ENCODE assay signal across 16 cellular contexts in the genomic region with DNA sequence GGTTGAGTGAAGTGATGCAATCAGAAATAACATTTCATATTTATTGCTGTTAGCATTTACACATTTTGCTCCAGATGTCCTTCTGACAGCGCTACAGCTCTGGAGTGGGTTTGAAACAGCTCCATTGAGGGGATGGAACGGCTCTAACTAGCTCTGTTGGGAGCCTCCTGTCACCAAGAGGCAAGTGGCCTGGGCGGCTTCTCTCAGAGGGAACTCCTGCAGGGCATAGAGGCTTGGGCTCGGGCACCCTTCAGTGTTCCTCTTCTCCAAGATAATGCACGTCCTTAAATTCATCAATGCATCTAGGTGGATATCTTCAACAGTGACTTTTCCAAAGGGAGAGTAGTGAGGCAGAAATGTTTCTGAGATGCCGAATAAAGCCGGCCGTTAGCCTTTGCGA.
DNase-seq lines count a peak whose midpoint lies in the region; ATAC-seq and TF ChIP-seq lines count a peak whose summit lies in the region.
"Had no signal": no experiment of that assay in that cellular context is flagged by ENCODE, and none has a peak within 500 bp of the region (broad histone marks: within the 10 kb centered on the region; RNA-seq: fewer than 3 reads in every experiment).

No MANE protein-coding gene starts in this region.

- BruUV-seq in PC-3 (replicated peaks; lab: Mats Ljungman, UMichigan): no TSS peak

- peaks cover 2% of the 10 kb centered on the region for H3K27me3 Mint-ChIP-seq in GM23338 (ENCODE audit: insufficient read depth, low read depth, poor library complexity)
- H3K27me3 Mint-ChIP-seq: CD4-positive, alpha-beta memory T cell had no signal

- intact Hi-C loops in PC-3 (cut with micrococcal nuclease): no loop called here

- TF ChIP-seq CTCF in GM23338 (conservative IDR thresholded peaks at IDR 0.05; ENCODE audit: low read depth in 2 of 2): no peak
- TF ChIP-seq CTCF in PC-3 (conservative IDR thresholded peaks at IDR 0.05; ENCODE audit: low read depth, low read length): no peak

- H3K27me3 ChIP-seq in GM23338 (ENCODE audit: insufficient read depth) (no peaks in the 10 kb centered on the region), H7 (ENCODE audit: control insufficient read depth, insufficient read depth, low read length) (no peaks in the 10 kb centered on the region), PC-3 (ENCODE audit: low read length) (no peaks in the 10 kb centered on the region; the same call in 1 of the 2 replicates)
- H3K27me3 ChIP-seq: BE2C had no signal

- no peaks in the 10 kb centered on the region for H3K9me3 ChIP-seq in PC-3 (ENCODE audit: low read length)
- H3K9me3 ChIP-seq: A549, BE2C, HAP-1 had no signal

- H3K4me1 Mint-ChIP-seq in GM23338: no peaks in the 10 kb centered on the region
- H3K4me1 Mint-ChIP-seq: CD4-positive, alpha-beta memory T cell had no signal

- no peaks in the 10 kb centered on the region for H3F3A ChIP-seq in GM23338 (replicated peaks; ENCODE audit: low read depth)
- no peaks in the 10 kb centered on the region for H3F3A ChIP-seq in PC-3 (ENCODE audit: low read length, unreplicated experiment)

- H2AFZ ChIP-seq in GM23338: no peak overlapping the region
- no peak overlapping the region for H2AFZ ChIP-seq in PC-3 (ENCODE audit: low read length)

- POLR2A ChIA-PET in PC-3 (lab: Charles Lee; ENCODE audit: unreplicated experiment): no interaction called here

- H3K36me3 Mint-ChIP-seq in GM23338 (ENCODE audit: low read depth): no peaks in the 10 kb centered on the region
- H3K36me3 Mint-ChIP-seq: CD4-positive, alpha-beta memory T cell had no signal

- H3K4me3 Mint-ChIP-seq in GM23338: no peak overlapping the region
- H3K4me3 Mint-ChIP-seq: CD4-positive, alpha-beta memory T cell had no signal

- no peak overlapping the region for H3K9ac ChIP-seq in PC-3 (ENCODE audit: low read length)

- H3K27ac ChIP-seq in GM23338 (ENCODE audit: low read depth) (no peak overlapping the region), PC-3 (ENCODE audit: low read length) (no peak overlapping the region)
- H3K27ac ChIP-seq: A549, C4-2B had no signal

- H3K4me2 ChIP-seq in GM23338 (no peak overlapping the region), PC-3 (ENCODE audit: low read length) (no peak overlapping the region)
- H3K4me2 ChIP-seq: A549 had no signal

- no peaks in the 10 kb centered on the region for H3K4me1 ChIP-seq in GM23338 (ENCODE audit: insufficient read depth)
- no peaks in the 10 kb centered on the region for H3K4me1 ChIP-seq in PC-3 (ENCODE audit: insufficient read depth, low read length)
- H3K4me1 ChIP-seq: A549, BE2C, HAP-1 had no signal

- ATAC-seq in GM23338 (peak; percentile 47; the same call in 2 of the 3 replicates), PC-3 (no peak)
- ATAC-seq: A549, K562 had no signal

- DNase-seq in GM23338 (ENCODE audit: low spot score) (no peak), H7 (peak; percentile 13), OCI-M1 (lab: John Stamatoyannopoulos, UW) (peak; percentile 9), iPS-NIHi7 (ENCODE audit: extremely low spot score) (peak; percentile 18), iPS-NIHi11 (ENCODE audit: low spot score) (no peak), DMS 273 (lab: John Stamatoyannopoulos, UW; ENCODE audit: unreplicated experiment) (no peak), PC-3 (no peak)
- DNase-seq: BE2C; CD4-positive, alpha-beta memory T cell; DMS153; GF-D8; GOT3 had no signal

- H3K79me2 ChIP-seq in GM23338 (replicated peaks; ENCODE audit: insufficient read depth) (no peaks in the 10 kb centered on the region), PC-3 (ENCODE audit: low read length) (no peaks in the 10 kb centered on the region)

- H3K9me2 ChIP-seq in GM23338 (ENCODE audit: insufficient read depth): no peaks in the 10 kb centered on the region
- no peaks in the 10 kb centered on the region for H3K9me2 ChIP-seq in PC-3 (replicated peaks; ENCODE audit: low read length)

- no peaks in the 10 kb centered on the region for H3K36me3 ChIP-seq in GM23338 (ENCODE audit: insufficient read depth)
- no peaks in the 10 kb centered on the region for H3K36me3 ChIP-seq in H7 (replicated peaks; ENCODE audit: control insufficient read depth, insufficient read depth, low read length)
- H3K36me3 ChIP-seq in PC-3 (ENCODE audit: low read depth, low read length): no peaks in the 10 kb centered on the region
- H3K36me3 ChIP-seq: BE2C, HAP-1 had no signal

- H3K9me3 Mint-ChIP-seq in GM23338: peaks cover 3% of the 10 kb centered on the region; the same call in 1 of the 3 replicates

- H3K4me3 ChIP-seq in GM23338 (no peak overlapping the region), H7 (ENCODE audit: insufficient read depth, low read depth, low read length) (no peak overlapping the region), PC-3 (ENCODE audit: low read length) (no peak overlapping the region)
- H3K4me3 ChIP-seq: A549, HAP-1, K562 had no signal

- CTCF ChIA-PET in PC-3 (lab: Charles Lee): no interaction called here

- H4K20me1 ChIP-seq in GM23338 (replicated peaks; ENCODE audit: insufficient read depth) (no peaks in the 10 kb centered on the region), PC-3 (ENCODE audit: low read length) (no peaks in the 10 kb centered on the region)

- H3K27ac Mint-ChIP-seq in GM23338: no peak overlapping the region
- H3K27ac Mint-ChIP-seq: CD4-positive, alpha-beta memory T cell had no signal

TF ChIP-seq in GM23338, 12 proteins besides CTCF, POLR2A, EP300 and RAD21:
- TF ChIP-seq, protein P1, sequence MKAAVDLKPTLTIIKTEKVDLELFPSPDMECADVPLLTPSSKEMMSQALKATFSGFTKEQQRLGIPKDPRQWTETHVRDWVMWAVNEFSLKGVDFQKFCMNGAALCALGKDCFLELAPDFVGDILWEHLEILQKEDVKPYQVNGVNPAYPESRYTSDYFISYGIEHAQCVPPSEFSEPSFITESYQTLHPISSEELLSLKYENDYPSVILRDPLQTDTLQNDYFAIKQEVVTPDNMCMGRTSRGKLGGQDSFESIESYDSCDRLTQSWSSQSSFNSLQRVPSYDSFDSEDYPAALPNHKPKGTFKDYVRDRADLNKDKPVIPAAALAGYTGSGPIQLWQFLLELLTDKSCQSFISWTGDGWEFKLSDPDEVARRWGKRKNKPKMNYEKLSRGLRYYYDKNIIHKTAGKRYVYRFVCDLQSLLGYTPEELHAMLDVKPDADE (IDR thresholded peaks at IDR 0.05): no peak
- TF ChIP-seq EZH2 (IDR thresholded peaks at IDR 0.05; ENCODE audit: low read depth, unreplicated experiment) (no peak), ZNF331 (CRISPR knock-in tag; IDR thresholded peaks at IDR 0.05; ENCODE audit: low read depth) (no peak), STAT1 (IDR thresholded peaks at IDR 0.05; ENCODE audit: unreplicated experiment) (no peak)

Comparison
In these comparisons a context has a peak if more than half of its experiments do, and no peak if none do; other contexts are left out.
1. DNase-seq: peak in H7 (single experiment), OCI-M1 (single experiment) and iPS-NIHi7 (single experiment); none in GM23338 (single experiment), iPS-NIHi11 (single experiment), DMS 273 (single experiment) and PC-3 (single experiment).